In genomic region chr13:49996166-49996915, GRCh38 we compare ENCODE assay signal across 8 cellular contexts. TPM values are rescaled to one million over a fixed set of nuclear protein-coding genes. Genes with fewer than 3 reads are reported as not detected.
DNase-seq lines count a peak whose midpoint lies in the region; ATAC-seq and TF ChIP-seq lines count a peak whose summit lies in the region.

No MANE protein-coding gene starts in this region.

- H3K4me1 ChIP-seq in liver (ENCODE audit: control insufficient read depth in 4 of 4, insufficient read depth in 4 of 4, low read length in 3 of 4), result peaks cover 7 to 22% (median 16%) of the 10 kb centered on the region in 4 donors

- TF ChIP-seq CTCF in liver (IDR thresholded peaks at IDR 0.05; ENCODE audit: low read depth, low read length, missing input control), result no peak

- peak; percentile 47 for ATAC-seq in HG03097 (IDR thresholded peaks at IDR 0.05; ENCODE audit: low FRiP score, unreplicated experiment)

- no peaks in the 10 kb centered on the region for H3K9me3 ChIP-seq in liver (ENCODE audit: control insufficient read depth in 4 of 4, low read length in 3 of 4)

- peak overlapping the region; percentile 54 to 89 (median 76) for H3K4me3 ChIP-seq in liver (ENCODE audit: low read depth in 1 of 3, low read length in 3 of 3)

- 3% methylated on average over 66 of the region's 68 CpGs for WGBS in liver

- TF ChIP-seq POLR2A in GM18526 (IDR thresholded peaks at IDR 0.05; ENCODE audit: extremely low read depth, insufficient read length), result peak; percentile 50

- no peaks in the 10 kb centered on the region for H3K27me3 ChIP-seq in liver (ENCODE audit: control insufficient read depth in 4 of 4, insufficient read depth in 4 of 4, low read length in 3 of 4)

- DNase-seq in ACHN (peak; percentile 92), NCI-H510A treated with DMSO at 0.1 percent for 48 hours (lab: John Stamatoyannopoulos, UW) (peak; percentile 67), dedifferentiated amniotic fluid mesenchymal stem cell (ENCODE audit: extremely low spot score) (peak; percentile 88)
- DNase-seq in activated CD4-positive, alpha-beta T cell treated with anti-CD3 and anti-CD28 coated beads, Interleukin-2, amount 50 U/mL, for 24 hours (ENCODE audit: low read depth in 1 of 2, low spot score in 1 of 2), result peak; percentile 74 to 82
- DNase-seq in stimulated activated CD4-positive, alpha-beta T cell treated with anti-CD3 and anti-CD28 coated beads, Interleukin-2, amount 100 ng/mL, for 4 hours (ENCODE audit: low read depth), result peak; percentile 81

- in situ Hi-C loops in ACHN (cut with HindIII; ENCODE audit: low pct_ligation_motif_present, low pct_unique_long_range_greater_than_20kb, low sequenced_read_pairs), result no loop called here

- peaks cover 0 to 3% (median 3%) of the 10 kb centered on the region in 4 donors for H3K36me3 ChIP-seq in liver (ENCODE audit: control insufficient read depth in 4 of 4, insufficient read depth in 3 of 4, low read depth in 1 of 4, low read length in 3 of 4)

- peak overlapping the region; percentile 71 to 84 for H3K9ac ChIP-seq in liver (ENCODE audit: low read depth in 1 of 2, low read length in 2 of 2)

- no peak for TF ChIP-seq RAD21 in liver (IDR thresholded peaks at IDR 0.05)

- peak overlapping the region; percentile 89 to 91 for H3K27ac ChIP-seq in liver (ENCODE audit: low read depth in 1 of 2, low read length in 2 of 2)

TF ChIP-seq in liver, 16 proteins besides CTCF, POLR2A, EP300 and RAD21:
- TF ChIP-seq FOXA1 (IDR thresholded peaks at IDR 0.05), result no peak
- TF ChIP-seq HNF4G (IDR thresholded peaks at IDR 0.05), result no peak
- no peak for TF ChIP-seq EGR1 (IDR thresholded peaks at IDR 0.05; ENCODE audit: low read depth in 2 of 2)
- TF ChIP-seq GABPA (IDR thresholded peaks at IDR 0.05 in 1 of 2, conservative IDR thresholded peaks at IDR 0.05 in 1 of 2), result peak in 1 of 2 donors; percentile 26

RNA-seq across cellular contexts. Expression of gene TRIM13, which starts 0.5 kb away (rescaled TPM):
- total RNA-seq in liver, result 10 to 100 TPM in 1 of 2 donors, 1 to 10 TPM in 1; 9.4 to 10.5 TPM
- polyA plus RNA-seq in liver, result 1 to 10 TPM; 4.7 to 9.9 TPM

RNA-seq across cellular contexts. Expression of gene KCNRG, which starts 18.9 kb away (rescaled TPM):
- 1 to 10 TPM; 1.9 to 2.1 TPM for total RNA-seq in liver
- polyA plus RNA-seq in liver, result under 1 TPM; 0.18 to 0.50 TPM

Comparison
In these comparisons a context has a peak if more than half of its experiments do, and no peak if none do; other contexts are left out.
1. Peak in every context shown above with its lines: DNase-seq, ATAC-seq, H3K4me3 ChIP-seq and H3K27ac ChIP-seq.